27 cellular contexts compared by ENCODE assay signal in genomic region chr15:88907111-88907510, GRCh38. TPM values are rescaled to one million over a fixed set of nuclear protein-coding genes. Genes with fewer than 3 reads are reported as not detected.
DNase-seq lines count a peak whose midpoint lies in the region; ATAC-seq and TF ChIP-seq lines count a peak whose summit lies in the region.
"Had no signal": no experiment of that assay in that cellular context is flagged by ENCODE, and none has a peak within 500 bp of the region (broad histone marks: within the 10 kb centered on the region; RNA-seq: fewer than 3 reads in every experiment).

No MANE protein-coding gene starts in this region.

- H3K27me3 Mint-ChIP-seq in MCF 10A (ENCODE audit: insufficient read depth, unreplicated experiment) (no peaks in the 10 kb centered on the region), T-cell (no peaks in the 10 kb centered on the region)
- H3K27me3 Mint-ChIP-seq: activated CD4-positive, alpha-beta T cell treated with anti-CD3 and anti-CD28 coated beads, Interleukin-2, amount 10 ng/mL, durations not matched to agents 24 days and 14 days; B cell; stimulated activated naive CD8-positive, alpha-beta T cell treated with anti-CD3 and anti-CD28 coated beads, Interleukin-15, Interleukin-2, amounts not matched to agents 100 ng/mL and 50 ng/mL, for 24 hours had no signal

- H3K36me3 ChIP-seq in breast epithelium (no peaks in the 10 kb centered on the region), right atrium auricular region (peaks cover 78% of the 10 kb centered on the region), tibial artery (peaks cover 70 to 84% (median 76%) of the 10 kb centered on the region in 3 donors)

- H3K4me1 ChIP-seq in breast epithelium (peaks cover 4 to 15% of the 10 kb centered on the region in 2 donors), right atrium auricular region (peaks cover 0 to 74% of the 10 kb centered on the region in 2 donors), tibial artery (peaks cover 6 to 97% (median 79%) of the 10 kb centered on the region in 4 donors)

- DNase-seq in breast epithelium (ENCODE audit: low spot score in 2 of 2) (no peak), MCF 10A (ENCODE audit: unreplicated experiment) (no peak), right atrium auricular region (ENCODE audit: low spot score) (no peak), tibial artery (no peak), foreskin melanocyte (no peak), midbrain (lab: John Stamatoyannopoulos, UW) (no peak), T-cell (no peak)
- DNase-seq: activated CD4-positive, alpha-beta T cell treated with anti-CD3 and anti-CD28 coated beads, Interleukin-2, amount 10 ng/mL, durations not matched to agents 24 days and 14 days; activated naive CD4-positive, alpha-beta T cell treated with Interleukin-2 at 50 U/mL for 16 hours; activated T-cell treated with anti-CD3 and anti-CD28 coated beads, Interleukin-2, amount 50 U/mL, for 48 hours; brain microvascular endothelial cell; DMS53; effector CD8-positive, alpha-beta T cell; erythroblast; KG1; mesendoderm; NCI-H146; occipital lobe; PC-3; SIG-M5; T1000; WERI-Rb-1 had no signal

- POLR2A ChIA-PET in MCF 10A (lab: Yijun Ruan, JAX) (no interaction called here), T-cell (lab: Charles Lee) (no interaction called here)

- no peak for TF ChIP-seq RAD21 in Ishikawa (IDR thresholded peaks at IDR 0.05; ENCODE audit: low read depth)

- H3K4me1 Mint-ChIP-seq in MCF 10A (ENCODE audit: insufficient read depth, unreplicated experiment): peaks cover 24% of the 10 kb centered on the region
- peaks cover 52 to 67% (median 59%) of the 10 kb centered on the region in 3 donors for H3K4me1 Mint-ChIP-seq in T-cell

- H3K9me3 Mint-ChIP-seq in MCF 10A (ENCODE audit: unreplicated experiment): no peaks in the 10 kb centered on the region
- H3K9me3 Mint-ChIP-seq in T-cell: no peaks in the 10 kb centered on the region
- H3K9me3 Mint-ChIP-seq: activated CD4-positive, alpha-beta T cell treated with anti-CD3 and anti-CD28 coated beads, Interleukin-2, amount 10 ng/mL, durations not matched to agents 24 days and 14 days; stimulated activated naive CD8-positive, alpha-beta T cell treated with anti-CD3 and anti-CD28 coated beads, Interleukin-15, Interleukin-2, amounts not matched to agents 100 ng/mL and 50 ng/mL, for 24 hours had no signal

- no TSS peak for BruUV-seq in MCF 10A (replicated peaks; lab: Mats Ljungman, UMichigan)

- H3K4me3 Mint-ChIP-seq in MCF 10A (ENCODE audit: unreplicated experiment): no peak overlapping the region
- no peak overlapping the region for H3K4me3 Mint-ChIP-seq in T-cell
- H3K4me3 Mint-ChIP-seq: activated CD4-positive, alpha-beta T cell treated with anti-CD3 and anti-CD28 coated beads, Interleukin-2, amount 10 ng/mL, durations not matched to agents 24 days and 14 days; B cell; stimulated activated naive CD8-positive, alpha-beta T cell treated with anti-CD3 and anti-CD28 coated beads, Interleukin-15, Interleukin-2, amounts not matched to agents 100 ng/mL and 50 ng/mL, for 24 hours had no signal

- H3K36me3 Mint-ChIP-seq in MCF 10A (ENCODE audit: insufficient read depth, unreplicated experiment): peaks cover 96% of the 10 kb centered on the region
- H3K36me3 Mint-ChIP-seq in T-cell: peaks cover 6% of the 10 kb centered on the region

- TF ChIP-seq CTCF in breast epithelium (IDR thresholded peaks at IDR 0.05) (no peak), MCF 10A (IDR thresholded peaks at IDR 0.05; ENCODE audit: unreplicated experiment) (no peak), right atrium auricular region (IDR thresholded peaks at IDR 0.05) (no peak), tibial artery (IDR thresholded peaks at IDR 0.05) (no peak)

- TF ChIP-seq POLR2A in breast epithelium (IDR thresholded peaks at IDR 0.05): no peak

- H3K4me3 ChIP-seq in breast epithelium (no peak overlapping the region), right atrium auricular region (no peak overlapping the region), tibial artery (peak overlapping the region; percentile 80)
- H3K4me3 ChIP-seq: A549, skin epidermis had no signal

- CTCF ChIA-PET in MCF 10A (lab: Yijun Ruan, JAX): interaction anchor here (1.1 to 6.7 kb wide), 3 partner anchors 9 to 114 kb away, joined by 3 to 128 read pairs (median 7); no protein-coding TSS in a partner anchor
- CTCF ChIA-PET in T-cell (lab: Charles Lee): interaction anchor here in 1 of 2 donors (0.6 kb wide), 1 partner anchor 11 kb away, joined by 5 read pairs; no protein-coding TSS in a partner anchor

- TF ChIP-seq EP300 in Ishikawa (IDR thresholded peaks at IDR 0.05; ENCODE audit: borderline replicate concordance): peak; percentile 63

- H3K27me3 ChIP-seq in breast epithelium (no peaks in the 10 kb centered on the region), right atrium auricular region (no peaks in the 10 kb centered on the region), tibial artery (no peaks in the 10 kb centered on the region)
- H3K27me3 ChIP-seq: brain microvascular endothelial cell had no signal

- no peak for ATAC-seq in T-cell (replicated peaks in 1 of 4)
- ATAC-seq: A549, PC-3 had no signal

- H3K9me3 ChIP-seq in breast epithelium: no peaks in the 10 kb centered on the region
- no peaks in the 10 kb centered on the region for H3K9me3 ChIP-seq in right atrium auricular region
- no peaks in the 10 kb centered on the region for H3K9me3 ChIP-seq in tibial artery
- H3K9me3 ChIP-seq: A549 had no signal

- H3K27ac Mint-ChIP-seq in MCF 10A (ENCODE audit: low read depth, unreplicated experiment) (no peak overlapping the region), T-cell (peak overlapping the region in 1 of 2 donors; percentile 98)
- H3K27ac Mint-ChIP-seq: activated CD4-positive, alpha-beta T cell treated with anti-CD3 and anti-CD28 coated beads, Interleukin-2, amount 10 ng/mL, durations not matched to agents 24 days and 14 days; B cell; stimulated activated naive CD8-positive, alpha-beta T cell treated with anti-CD3 and anti-CD28 coated beads, Interleukin-15, Interleukin-2, amounts not matched to agents 100 ng/mL and 50 ng/mL, for 24 hours had no signal

- intact Hi-C loops in breast epithelium (cut with DNase I; ENCODE audit: low total_unique reads) (loop anchor here (5.0 to 10.0 kb wide), 2 partner anchors 110 to 258 kb away; no protein-coding TSS in a partner anchor), MCF 10A (cut with micrococcal nuclease) (no loop called here), tibial artery (cut with DNase I; ENCODE audit: low total_unique reads) (loop anchor here (5.0 kb wide), 1 partner anchor 95 kb away; no protein-coding TSS in a partner anchor)

- peak overlapping the region; percentile 52 to 86 for H3K27ac ChIP-seq in breast epithelium
- H3K27ac ChIP-seq in right atrium auricular region: peak overlapping the region; percentile 66 to 91
- peak overlapping the region; percentile 87 to 95 for H3K27ac ChIP-seq in tibial artery
- H3K27ac ChIP-seq: brain microvascular endothelial cell, WERI-Rb-1 had no signal

TF ChIP-seq in Ishikawa, 13 proteins besides CTCF, POLR2A, EP300 and RAD21:
- no peak for TF ChIP-seq TAF1 (IDR thresholded peaks at IDR 0.05; ENCODE audit: low read depth)
- 0 out of 2 replicates have a peak, but pooled peaks have one; percentile 39 for TF ChIP-seq TEAD4 (IDR thresholded peaks at IDR 0.05)
- peak; percentile 61; the same call in 1 of the 2 replicates for TF ChIP-seq TCF12 (IDR thresholded peaks at IDR 0.05; ENCODE audit: low read depth)
- TF ChIP-seq NFIC (IDR thresholded peaks at IDR 0.05): peak; percentile 61

RNA-seq across cellular contexts. Expression of gene MFGE8, which starts 6.1 kb away (rescaled TPM):
- total RNA-seq in breast epithelium (100 to 1,000 TPM; 226 to 457 (median 311) TPM), MCF 10A (2022) (207 and 254 TPM in 2 replicates), right atrium auricular region (100 to 1,000 TPM; 341 to 552 TPM), T-cell (100 to 1,000 TPM in 2 of 5 donors, 10 to 100 TPM in 3; 75.4 to 132 (median 99.5) TPM)

RNA-seq across cellular contexts. Expression of gene HAPLN3, which starts 11.8 kb away (rescaled TPM):
- 10 to 100 TPM in 2 of 3 donors, 1 to 10 TPM in 1; 3.4 to 24.6 (median 11.1) TPM for total RNA-seq in breast epithelium
- total RNA-seq in MCF 10A (2022): 4.1 and 5.0 TPM in 2 replicates
- total RNA-seq in right atrium auricular region: 1 to 10 TPM; 3.2 to 3.6 TPM
- 100 to 1,000 TPM in 4 of 5 donors, 10 to 100 TPM in 1; 86.2 to 187 (median 156) TPM for total RNA-seq in T-cell

Comparison
In these comparisons a context has a peak if more than half of its experiments do, and no peak if none do; other contexts are left out.
1. H3K4me3 ChIP-seq: peak in tibial artery (2 of 2); none in breast epithelium (0 of 3) and right atrium auricular region (0 of 2).
2. Peak in every context shown above with its lines, with median percentiles within 50 percentile points of each other: H3K27ac ChIP-seq.